In the genomic region with DNA sequence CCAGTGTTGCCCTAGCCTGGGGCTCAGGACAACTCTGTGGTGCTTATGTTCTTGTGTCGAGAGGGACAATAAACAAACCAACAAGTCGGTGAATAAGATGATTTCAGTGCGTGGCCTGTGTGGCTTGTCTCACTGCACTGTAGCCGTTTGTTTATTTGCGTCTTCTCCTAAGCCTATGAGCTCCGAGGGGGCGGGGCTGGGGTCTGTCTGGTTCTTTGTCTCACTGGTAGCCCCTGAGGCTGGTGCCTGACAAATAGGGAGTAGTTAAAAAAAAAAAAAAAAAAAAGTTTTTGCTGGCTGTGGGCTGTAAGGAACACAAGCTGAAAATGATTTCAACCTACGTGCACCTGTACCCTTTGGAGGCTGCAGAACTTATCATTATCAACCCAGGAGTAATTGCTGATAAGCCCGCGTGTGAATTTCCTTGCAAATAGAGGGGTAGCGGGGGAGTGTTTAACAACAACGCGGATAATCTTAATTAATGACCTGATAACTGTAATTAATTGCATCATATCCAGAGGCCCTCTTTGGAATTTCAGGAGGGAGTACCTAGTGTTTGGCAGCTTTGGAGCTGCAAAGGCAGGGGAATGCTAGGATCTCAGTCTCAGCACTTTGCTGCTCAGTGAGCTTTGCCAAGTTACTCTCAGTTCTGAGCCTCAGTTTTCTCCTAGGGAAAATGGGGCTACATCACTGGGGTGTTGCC, we compare ENCODE assay signal across 9 cellular contexts. TPM values are rescaled to one million over a fixed set of nuclear protein-coding genes. Genes with fewer than 3 reads are reported as not detected.
A peak's percentile ranks its signal among the peaks of the same experiment; 100 is the strongest.
DNase-seq lines count a peak whose midpoint lies in the region; ATAC-seq and TF ChIP-seq lines count a peak whose summit lies in the region.
"Had no signal": no experiment of that assay in that cellular context is flagged by ENCODE, and none has a peak within 500 bp of the region (broad histone marks: within the 10 kb centered on the region; RNA-seq: fewer than 3 reads in every experiment).

No MANE protein-coding gene starts in this region.

- H3K36me3 ChIP-seq in mucosa of rectum (ENCODE audit: control insufficient read depth in 2 of 2, insufficient read depth in 2 of 2, low read length in 2 of 2): peaks cover 0 to 3% of the 10 kb centered on the region in 2 donors
- H3K36me3 ChIP-seq in aorta (ENCODE audit: control insufficient read depth in 1 of 2, insufficient read depth in 2 of 2, low read length in 1 of 2): no peaks in the 10 kb centered on the region
- H3K36me3 ChIP-seq: adrenal gland had no signal

- H3K9me3 ChIP-seq in mucosa of rectum (ENCODE audit: control insufficient read depth in 2 of 2, low read length in 2 of 2) (no peaks in the 10 kb centered on the region), aorta (ENCODE audit: control insufficient read depth, low read length) (no peaks in the 10 kb centered on the region)
- H3K9me3 ChIP-seq: adrenal gland had no signal

- H3K27ac ChIP-seq in coronary artery (peak overlapping the region; percentile 98 to 100), mucosa of rectum (ENCODE audit: low read depth in 2 of 2, low read length in 2 of 2) (peak overlapping the region; percentile 61 to 66), aorta (ENCODE audit: low read depth in 1 of 2, low read length in 2 of 2) (peak overlapping the region; percentile 96 to 100)

- 7% methylated on average over 13 of the region's 13 CpGs for WGBS in aorta, 2 donors

- in situ Hi-C loops in GM13977 (cut with MboI; ENCODE audit: low pct_unique_long_range_greater_than_20kb, low sequenced_read_pairs, unreplicated experiment): no loop called here

- H3K9me3 Mint-ChIP-seq in natural killer cell: no peaks in the 10 kb centered on the region
- no peaks in the 10 kb centered on the region for H3K9me3 Mint-ChIP-seq in natural killer cell treated with Interleukin-12 subunit alpha and Interleukin-12 subunit beta and Interleukin-15 and Interleukin-18, amount 100 ng/mL, for 72 hours

- peak overlapping the region; percentile 40 for H3K4me3 Mint-ChIP-seq in natural killer cell
- H3K4me3 Mint-ChIP-seq in natural killer cell treated with Interleukin-12 subunit alpha and Interleukin-12 subunit beta and Interleukin-15 and Interleukin-18, amount 100 ng/mL, for 72 hours: no peak overlapping the region

- no peaks in the 10 kb centered on the region for H3K36me3 Mint-ChIP-seq in natural killer cell
- H3K36me3 Mint-ChIP-seq in natural killer cell treated with Interleukin-12 subunit alpha and Interleukin-12 subunit beta and Interleukin-15 and Interleukin-18, amount 100 ng/mL, for 72 hours: no peaks in the 10 kb centered on the region

- H3K27me3 Mint-ChIP-seq in natural killer cell (ENCODE audit: low read depth in 2 of 2): peaks cover 43 to 48% of the 10 kb centered on the region in 2 donors
- peaks cover 40 to 43% of the 10 kb centered on the region in 2 donors for H3K27me3 Mint-ChIP-seq in natural killer cell treated with Interleukin-12 subunit alpha and Interleukin-12 subunit beta and Interleukin-15 and Interleukin-18, amount 100 ng/mL, for 72 hours

- H3K4me1 Mint-ChIP-seq in natural killer cell: peaks cover 0 to 3% of the 10 kb centered on the region in 2 donors
- H3K4me1 Mint-ChIP-seq in natural killer cell treated with Interleukin-12 subunit alpha and Interleukin-12 subunit beta and Interleukin-15 and Interleukin-18, amount 100 ng/mL, for 72 hours (ENCODE audit: low read depth in 2 of 2): peaks cover 0 to 9% of the 10 kb centered on the region in 2 donors

- peak overlapping the region; percentile 90 for H3K4me3 ChIP-seq in coronary artery
- H3K4me3 ChIP-seq in mucosa of rectum (ENCODE audit: low read length in 2 of 2): peak overlapping the region in 1 of 2 donors; percentile 9
- peak overlapping the region in 1 of 2 donors; percentile 46 for H3K4me3 ChIP-seq in aorta (ENCODE audit: low read length in 2 of 2)

- H3K27ac Mint-ChIP-seq in natural killer cell: no peak overlapping the region
- no peak overlapping the region for H3K27ac Mint-ChIP-seq in natural killer cell treated with Interleukin-12 subunit alpha and Interleukin-12 subunit beta and Interleukin-15 and Interleukin-18, amount 100 ng/mL, for 72 hours

- H3K9ac ChIP-seq in mucosa of rectum (ENCODE audit: low read depth in 1 of 2, low read length in 2 of 2): peak overlapping the region in 1 of 2 donors; percentile 76

- H3K27me3 ChIP-seq in mucosa of rectum (ENCODE audit: control insufficient read depth in 2 of 2, insufficient read depth in 2 of 2, low read length in 2 of 2) (no peaks in the 10 kb centered on the region), aorta (ENCODE audit: control insufficient read depth in 1 of 2, insufficient read depth in 2 of 2, low read length in 1 of 2) (no peaks in the 10 kb centered on the region)
- H3K27me3 ChIP-seq: adrenal gland had no signal

- ATAC-seq in natural killer cell: no peak
- ATAC-seq in natural killer cell treated with Interleukin-12 subunit alpha and Interleukin-12 subunit beta and Interleukin-15 and Interleukin-18, amount 100 ng/mL, for 72 hours: no peak
- peak; percentile 34 for ATAC-seq in aorta (ENCODE audit: low FRiP score)
- ATAC-seq in HG03159 (IDR thresholded peaks at IDR 0.05; ENCODE audit: unreplicated experiment): no peak

- H3K4me1 ChIP-seq in mucosa of rectum (ENCODE audit: control insufficient read depth in 2 of 2, insufficient read depth in 2 of 2, low read length in 2 of 2): peaks cover 22 to 28% of the 10 kb centered on the region in 2 donors
- H3K4me1 ChIP-seq in aorta (ENCODE audit: control insufficient read depth in 1 of 2, insufficient read depth in 2 of 2, low read length in 2 of 2): peaks cover 0 to 4% of the 10 kb centered on the region in 2 donors

- DNase-seq in natural killer cell (no peak), coronary artery (ENCODE audit: low spot score) (peak; percentile 83), aorta (peak; percentile 66 to 84), GM13977 (ENCODE audit: low spot score) (no peak), NCI-H2171 treated with DMSO at 0.1 percent for 48 hours (lab: John Stamatoyannopoulos, UW) (no peak)
- no peak for DNase-seq in natural killer cell treated with Interleukin-12 subunit alpha and Interleukin-12 subunit beta and Interleukin-15 and Interleukin-18, amount 100 ng/mL, for 72 hours (ENCODE audit: low spot score)

- intact Hi-C loops in natural killer cell (cut with micrococcal nuclease): no loop called here
- intact Hi-C loops in aorta (cut with DNase I): loop anchor here in 1 of 2 donors (5.0 kb wide), 1 partner anchor 34 kb away; no protein-coding TSS in a partner anchor

- TF ChIP-seq CTCF in natural killer cell (IDR thresholded peaks at IDR 0.05) (no peak), coronary artery (IDR thresholded peaks at IDR 0.05) (no peak), GM13977 (IDR thresholded peaks at IDR 0.05; ENCODE audit: extremely low read depth, insufficient read depth, missing control alignments) (no peak)

RNA-seq across cellular contexts. Expression of a gene that starts 0.9 kb away (rescaled TPM):
- 1 to 10 TPM in 1 of 3 donors, under 1 TPM in 2; 0.70 to 1.7 (median 0.94) TPM for total RNA-seq in natural killer cell
- not detected for total RNA-seq in natural killer cell treated with Interleukin-12 subunit alpha and Interleukin-12 subunit beta and Interleukin-15 and Interleukin-18, amount 100 ng/mL, for 72 hours
- 100 to 1,000 TPM; 143 to 190 TPM for total RNA-seq in aorta
- 100 to 1,000 TPM in 1 of 2 donors, 10 to 100 TPM in 1; 24.0 to 122 TPM for polyA plus RNA-seq in aorta

Comparison
In these comparisons a context has a peak if more than half of its experiments do, and no peak if none do; other contexts are left out.
1. DNase-seq: peak in coronary artery (single experiment) and aorta (2 of 2); none in natural killer cell (single experiment), natural killer cell treated with Interleukin-12 subunit alpha and Interleukin-12 subunit beta and Interleukin-15 and Interleukin-18, amount 100 ng/mL, for 72 hours (single experiment), GM13977 (single experiment) and NCI-H2171 treated with DMSO at 0.1 percent for 48 hours (single experiment).
2. RNA of a gene that starts 0.9 kb away (total RNA-seq): 143 to 190 TPM in aorta; 0.70 to 1.7 TPM in natural killer cell and not detected in natural killer cell treated with Interleukin-12 subunit alpha and Interleukin-12 subunit beta and Interleukin-15 and Interleukin-18, amount 100 ng/mL, for 72 hours; every median in the first group is over 10 times any median in the second.
3. Peak in every context shown above with its lines, with median percentiles within 50 percentile points of each other: H3K27ac ChIP-seq.